In genomic region chr5:36168737-36169136, GRCh38 we compare ENCODE assay signal across 13 cellular contexts.
"Had no signal": no experiment of that assay in that cellular context is flagged by ENCODE, and none has a peak within 500 bp of the region (broad histone marks: within the 10 kb centered on the region; RNA-seq: fewer than 3 reads in every experiment).

No MANE protein-coding gene starts in this region.

- H3K9me3 Mint-ChIP-seq: activated T-cell treated with anti-CD3 and anti-CD28 coated beads, Interleukin-2, amount 50 U/mL, for 4 hours; memory B cell; naive thymus-derived CD8-positive, alpha-beta T cell; stimulated activated memory B cell treated with anti-CD40 and anti-IgM and Interleukin-4, amounts not matched to agents 10 μg/mL and 1 μg/mL and 100 μg/mL, for 72 hours had no signal

- DNase-seq: activated naive CD4-positive, alpha-beta T cell; activated T-cell treated with anti-CD3 and anti-CD28 coated beads, Interleukin-2, amount 50 U/mL, for 4 hours; colonic mucosa; hippocampal formation; left lung; mucosa of descending colon; naive thymus-derived CD8-positive, alpha-beta T cell; retina; tibial artery; uterus had no signal

- ATAC-seq: activated T-cell treated with anti-CD3 and anti-CD28 coated beads, Interleukin-2, amount 50 U/mL, for 4 hours; left lung; mucosa of descending colon; naive thymus-derived CD8-positive, alpha-beta T cell; stimulated activated memory B cell treated with anti-CD40 and anti-IgM and Interleukin-4, amounts not matched to agents 10 μg/mL and 1 μg/mL and 100 μg/mL, for 72 hours had no signal

- H3K36me3 ChIP-seq: uterus had no signal

- H3K27ac Mint-ChIP-seq: memory B cell; stimulated activated memory B cell treated with anti-CD40 and anti-IgM and Interleukin-4, amounts not matched to agents 10 μg/mL and 1 μg/mL and 100 μg/mL, for 72 hours had no signal

- H3K4me1 ChIP-seq: colonic mucosa, left lung, tibial artery, uterus had no signal

- H3K27me3 Mint-ChIP-seq: memory B cell; naive thymus-derived CD8-positive, alpha-beta T cell; stimulated activated memory B cell treated with anti-CD40 and anti-IgM and Interleukin-4, amounts not matched to agents 10 μg/mL and 1 μg/mL and 100 μg/mL, for 72 hours had no signal

- H3K4me3 Mint-ChIP-seq: activated T-cell treated with anti-CD3 and anti-CD28 coated beads, Interleukin-2, amount 50 U/mL, for 4 hours; memory B cell; naive thymus-derived CD8-positive, alpha-beta T cell; stimulated activated memory B cell treated with anti-CD40 and anti-IgM and Interleukin-4, amounts not matched to agents 10 μg/mL and 1 μg/mL and 100 μg/mL, for 72 hours had no signal

- H3K4me3 ChIP-seq: colonic mucosa, esophagus muscularis mucosa, left lung, mucosa of descending colon, tibial artery, uterus had no signal

- H3K9me3 ChIP-seq: colonic mucosa, esophagus muscularis mucosa, left lung, mucosa of descending colon, tibial artery, uterus had no signal

- H3K27ac ChIP-seq: colonic mucosa, esophagus muscularis mucosa, left lung, tibial artery, uterus had no signal

- H3K27me3 ChIP-seq: colonic mucosa, esophagus muscularis mucosa, left lung, tibial artery, uterus had no signal
